Comparison of ENCODE assay signal across 16 cellular contexts in the genomic region with DNA sequence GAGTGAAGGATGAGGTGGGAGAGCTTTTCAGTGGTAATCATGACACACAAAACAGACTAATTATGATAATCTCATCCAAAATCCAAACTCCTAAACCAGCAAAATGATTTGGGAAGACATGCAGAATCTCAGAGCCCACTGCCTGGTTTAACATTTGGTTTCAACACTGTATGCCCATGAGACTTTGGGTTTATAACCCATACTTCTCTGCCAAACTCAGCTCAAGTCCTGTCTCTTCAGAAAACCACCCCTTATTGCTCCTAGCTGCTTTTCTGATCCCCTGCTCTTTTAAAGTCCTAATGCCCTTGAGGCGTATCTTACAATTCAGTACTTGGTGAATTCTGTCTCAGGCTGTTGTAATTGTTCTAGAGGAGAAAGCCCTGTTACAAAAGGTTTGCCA.
A peak's percentile ranks its signal among the peaks of the same experiment; 100 is the strongest.
DNase-seq lines count a peak whose midpoint lies in the region; ATAC-seq and TF ChIP-seq lines count a peak whose summit lies in the region.
"Had no signal": no experiment of that assay in that cellular context is flagged by ENCODE, and none has a peak within 500 bp of the region (broad histone marks: within the 10 kb centered on the region; RNA-seq: fewer than 3 reads in every experiment).

No MANE protein-coding gene starts in this region.

- no peak overlapping the region for H3K4me3 Mint-ChIP-seq in GM23338
- H3K4me3 Mint-ChIP-seq in CD4-positive, alpha-beta memory T cell, result no peak overlapping the region
- H3K4me3 Mint-ChIP-seq: B cell, HFFc6 had no signal

- no peaks in the 10 kb centered on the region for H3K27me3 Mint-ChIP-seq in GM23338 (ENCODE audit: insufficient read depth, low read depth, poor library complexity)
- no peaks in the 10 kb centered on the region for H3K27me3 Mint-ChIP-seq in CD4-positive, alpha-beta memory T cell

- H3K4me1 Mint-ChIP-seq in GM23338, result no peaks in the 10 kb centered on the region
- H3K4me1 Mint-ChIP-seq in CD4-positive, alpha-beta memory T cell, result no peaks in the 10 kb centered on the region
- H3K4me1 Mint-ChIP-seq: B cell had no signal

- no peaks in the 10 kb centered on the region for H3K36me3 Mint-ChIP-seq in GM23338 (ENCODE audit: low read depth)
- H3K36me3 Mint-ChIP-seq in CD4-positive, alpha-beta memory T cell, result no peaks in the 10 kb centered on the region

- TF ChIP-seq CTCF in GM23338 (conservative IDR thresholded peaks at IDR 0.05; ENCODE audit: low read depth in 2 of 2) (no peak), hepatocyte (IDR thresholded peaks at IDR 0.05; ENCODE audit: poor library complexity) (no peak)

- H3K27ac Mint-ChIP-seq in GM23338, result no peak overlapping the region
- no peak overlapping the region for H3K27ac Mint-ChIP-seq in CD4-positive, alpha-beta memory T cell
- H3K27ac Mint-ChIP-seq: B cell, HFFc6 had no signal

- no peaks in the 10 kb centered on the region for H3K9me3 Mint-ChIP-seq in GM23338
- peaks cover 0 to 1% (median 0%) of the 10 kb centered on the region in 8 donors for H3K9me3 Mint-ChIP-seq in CD4-positive, alpha-beta memory T cell
- H3K9me3 Mint-ChIP-seq: HFFc6 had no signal

- no peaks in the 10 kb centered on the region for H3F3A ChIP-seq in GM23338 (replicated peaks; ENCODE audit: low read depth)

- no peak overlapping the region for H3K4me2 ChIP-seq in GM23338
- H3K4me2 ChIP-seq in hepatocyte, result no peak overlapping the region
- H3K4me2 ChIP-seq: BLaER1 treated with 17β-estradiol and CSF1 and Interleukin-3, amounts not matched to agents 10 nM and 100 nM had no signal

- H3K27me3 ChIP-seq in GM23338 (ENCODE audit: insufficient read depth) (no peaks in the 10 kb centered on the region), hepatocyte (no peaks in the 10 kb centered on the region)
- H3K27me3 ChIP-seq in CD4-positive, alpha-beta memory T cell (ENCODE audit: insufficient read depth, low read length), result no peaks in the 10 kb centered on the region
- H3K27me3 ChIP-seq: BLaER1 treated with 17β-estradiol and CSF1 and Interleukin-3, amounts not matched to agents 10 nM and 100 nM had no signal

- 0 out of 2 replicates have a peak overlapping the region, but pooled peaks have one; percentile 18 for H2AFZ ChIP-seq in GM23338
- no peak overlapping the region for H2AFZ ChIP-seq in hepatocyte

- no peak overlapping the region for H3K27ac ChIP-seq in GM23338 (ENCODE audit: low read depth)
- H3K27ac ChIP-seq in hepatocyte, result peak overlapping the region; percentile 66
- no peak overlapping the region for H3K27ac ChIP-seq in CD4-positive, alpha-beta memory T cell (ENCODE audit: low read depth, low read length)
- H3K27ac ChIP-seq: BLaER1 treated with 17β-estradiol and CSF1 and Interleukin-3, amounts not matched to agents 10 nM and 100 nM had no signal

- H3K4me3 ChIP-seq in GM23338 (no peak overlapping the region), hepatocyte (no peak overlapping the region)
- no peak overlapping the region for H3K4me3 ChIP-seq in CD4-positive, alpha-beta memory T cell (ENCODE audit: low read length in 2 of 2)
- H3K4me3 ChIP-seq: BLaER1 treated with 17β-estradiol and CSF1 and Interleukin-3, amounts not matched to agents 10 nM and 100 nM had no signal

- 95% methylated on average over 1 of the region's 1 CpG for WGBS in hepatocyte (ENCODE audit: low lambda C conversion rate, missing lambda C conversion rate)

- H3K79me2 ChIP-seq in GM23338 (replicated peaks; ENCODE audit: insufficient read depth), result no peaks in the 10 kb centered on the region
- H3K79me2 ChIP-seq in hepatocyte, result no peaks in the 10 kb centered on the region

- POLR2A ChIA-PET in CD4-positive, alpha-beta memory T cell (lab: Charles Lee; ENCODE audit: partially characterized antibody), result no interaction called here

- no peak for DNase-seq in GM23338 (ENCODE audit: low spot score)
- DNase-seq in RPMI7951 (ENCODE audit: low read depth), result peak; percentile 43
- no peak for DNase-seq in hepatocyte (ENCODE audit: low spot score)
- no peak for DNase-seq in CD4-positive, alpha-beta memory T cell
- no peak for DNase-seq in hippocampal formation (lab: John Stamatoyannopoulos, UW)
- DNase-seq in occipital lobe (lab: John Stamatoyannopoulos, UW), result no peak
- DNase-seq in activated naive CD4-positive, alpha-beta T cell (lab: John Stamatoyannopoulos, UW), result no peak
- DNase-seq: GDM1, GOT3, H7, HFFc6, KG1 had no signal

- no peaks in the 10 kb centered on the region for H3K36me3 ChIP-seq in GM23338 (ENCODE audit: insufficient read depth)
- no peaks in the 10 kb centered on the region for H3K36me3 ChIP-seq in hepatocyte (replicated peaks; ENCODE audit: insufficient read depth, low read depth)
- no peaks in the 10 kb centered on the region for H3K36me3 ChIP-seq in CD4-positive, alpha-beta memory T cell (ENCODE audit: insufficient read depth, low read length)
- H3K36me3 ChIP-seq: BLaER1 treated with 17β-estradiol and CSF1 and Interleukin-3, amounts not matched to agents 10 nM and 100 nM had no signal

- peaks cover 19% of the 10 kb centered on the region; the same call in 1 of the 2 replicates for H3K9me2 ChIP-seq in GM23338 (ENCODE audit: insufficient read depth)
- H3K9me2 ChIP-seq in hepatocyte (replicated peaks; ENCODE audit: insufficient read depth), result no peaks in the 10 kb centered on the region

- intact Hi-C loops in CD4-positive, alpha-beta memory T cell (cut with micrococcal nuclease), result no loop called here

- no peak for ATAC-seq in GM23338
- ATAC-seq: HCT116 had no signal

- no peaks in the 10 kb centered on the region for H3K4me1 ChIP-seq in GM23338 (ENCODE audit: insufficient read depth)
- H3K4me1 ChIP-seq in hepatocyte (ENCODE audit: insufficient read depth), result peaks cover 16% of the 10 kb centered on the region
- H3K4me1 ChIP-seq in CD4-positive, alpha-beta memory T cell (ENCODE audit: insufficient read depth, low read length), result no peaks in the 10 kb centered on the region

- no peaks in the 10 kb centered on the region for H3K9me3 ChIP-seq in hepatocyte (ENCODE audit: low read depth)
- H3K9me3 ChIP-seq in CD4-positive, alpha-beta memory T cell (ENCODE audit: control insufficient read depth in 1 of 2, low read length in 2 of 2), result no peaks in the 10 kb centered on the region
- H3K9me3 ChIP-seq: Caco-2 had no signal

- H4K20me1 ChIP-seq in GM23338 (replicated peaks; ENCODE audit: insufficient read depth), result no peaks in the 10 kb centered on the region
- no peaks in the 10 kb centered on the region for H4K20me1 ChIP-seq in hepatocyte (ENCODE audit: insufficient read depth, poor library complexity, severe bottlenecking)
- H4K20me1 ChIP-seq: BLaER1 treated with 17β-estradiol and CSF1 and Interleukin-3, amounts not matched to agents 10 nM and 100 nM had no signal

- CTCF ChIA-PET in CD4-positive, alpha-beta memory T cell (lab: Charles Lee; ENCODE audit: partially characterized antibody), result no interaction called here

TF ChIP-seq in GM23338, 12 proteins besides CTCF, POLR2A, EP300 and RAD21 (continues in another document):
- TF ChIP-seq, protein P1, sequence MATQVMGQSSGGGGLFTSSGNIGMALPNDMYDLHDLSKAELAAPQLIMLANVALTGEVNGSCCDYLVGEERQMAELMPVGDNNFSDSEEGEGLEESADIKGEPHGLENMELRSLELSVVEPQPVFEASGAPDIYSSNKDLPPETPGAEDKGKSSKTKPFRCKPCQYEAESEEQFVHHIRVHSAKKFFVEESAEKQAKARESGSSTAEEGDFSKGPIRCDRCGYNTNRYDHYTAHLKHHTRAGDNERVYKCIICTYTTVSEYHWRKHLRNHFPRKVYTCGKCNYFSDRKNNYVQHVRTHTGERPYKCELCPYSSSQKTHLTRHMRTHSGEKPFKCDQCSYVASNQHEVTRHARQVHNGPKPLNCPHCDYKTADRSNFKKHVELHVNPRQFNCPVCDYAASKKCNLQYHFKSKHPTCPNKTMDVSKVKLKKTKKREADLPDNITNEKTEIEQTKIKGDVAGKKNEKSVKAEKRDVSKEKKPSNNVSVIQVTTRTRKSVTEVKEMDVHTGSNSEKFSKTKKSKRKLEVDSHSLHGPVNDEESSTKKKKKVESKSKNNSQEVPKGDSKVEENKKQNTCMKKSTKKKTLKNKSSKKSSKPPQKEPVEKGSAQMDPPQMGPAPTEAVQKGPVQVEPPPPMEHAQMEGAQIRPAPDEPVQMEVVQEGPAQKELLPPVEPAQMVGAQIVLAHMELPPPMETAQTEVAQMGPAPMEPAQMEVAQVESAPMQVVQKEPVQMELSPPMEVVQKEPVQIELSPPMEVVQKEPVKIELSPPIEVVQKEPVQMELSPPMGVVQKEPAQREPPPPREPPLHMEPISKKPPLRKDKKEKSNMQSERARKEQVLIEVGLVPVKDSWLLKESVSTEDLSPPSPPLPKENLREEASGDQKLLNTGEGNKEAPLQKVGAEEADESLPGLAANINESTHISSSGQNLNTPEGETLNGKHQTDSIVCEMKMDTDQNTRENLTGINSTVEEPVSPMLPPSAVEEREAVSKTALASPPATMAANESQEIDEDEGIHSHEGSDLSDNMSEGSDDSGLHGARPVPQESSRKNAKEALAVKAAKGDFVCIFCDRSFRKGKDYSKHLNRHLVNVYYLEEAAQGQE (IDR thresholded peaks at IDR 0.05; ENCODE audit: unreplicated experiment), result no peak
- TF ChIP-seq, protein P2, sequence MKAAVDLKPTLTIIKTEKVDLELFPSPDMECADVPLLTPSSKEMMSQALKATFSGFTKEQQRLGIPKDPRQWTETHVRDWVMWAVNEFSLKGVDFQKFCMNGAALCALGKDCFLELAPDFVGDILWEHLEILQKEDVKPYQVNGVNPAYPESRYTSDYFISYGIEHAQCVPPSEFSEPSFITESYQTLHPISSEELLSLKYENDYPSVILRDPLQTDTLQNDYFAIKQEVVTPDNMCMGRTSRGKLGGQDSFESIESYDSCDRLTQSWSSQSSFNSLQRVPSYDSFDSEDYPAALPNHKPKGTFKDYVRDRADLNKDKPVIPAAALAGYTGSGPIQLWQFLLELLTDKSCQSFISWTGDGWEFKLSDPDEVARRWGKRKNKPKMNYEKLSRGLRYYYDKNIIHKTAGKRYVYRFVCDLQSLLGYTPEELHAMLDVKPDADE (IDR thresholded peaks at IDR 0.05), result no peak
- TF ChIP-seq STAT1 (IDR thresholded peaks at IDR 0.05; ENCODE audit: unreplicated experiment), result no peak
- no peak for TF ChIP-seq JUNB (IDR thresholded peaks at IDR 0.05; ENCODE audit: unreplicated experiment)
- no peak for TF ChIP-seq ZNF114 (CRISPR knock-in tag; IDR thresholded peaks at IDR 0.05)
- no peak for TF ChIP-seq ZNF331 (CRISPR knock-in tag; IDR thresholded peaks at IDR 0.05; ENCODE audit: low read depth)
- TF ChIP-seq EZH2 (IDR thresholded peaks at IDR 0.05; ENCODE audit: low read depth, unreplicated experiment), result no peak
- TF ChIP-seq NANOG (IDR thresholded peaks at IDR 0.05; ENCODE audit: borderline replicate concordance), result no peak
- no peak for TF ChIP-seq POLR2AphosphoS5 (IDR thresholded peaks at IDR 0.05; ENCODE audit: low read depth)
- no peak for TF ChIP-seq EZH2phosphoT487 (IDR thresholded peaks at IDR 0.05; ENCODE audit: unreplicated experiment)
